29 cellular contexts compared by ENCODE assay signal in the genomic region with DNA sequence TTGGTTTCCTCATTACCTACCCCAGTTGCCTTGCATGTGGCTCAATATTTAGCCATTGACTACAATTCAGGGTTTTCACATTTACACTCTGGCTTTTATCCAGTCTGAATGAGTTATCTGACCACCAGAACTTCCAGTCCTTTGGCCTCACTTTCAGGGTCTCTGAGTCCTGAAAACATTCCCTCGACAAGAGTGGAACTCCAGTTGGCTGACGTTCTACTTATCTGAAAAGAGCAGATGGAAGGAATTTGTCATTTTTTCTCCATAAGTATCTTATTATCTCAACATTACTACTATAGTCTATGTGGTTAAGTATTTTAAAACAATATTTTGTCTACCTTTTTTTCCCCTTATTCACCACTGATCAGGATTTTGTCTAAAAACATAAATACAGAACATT.
"Had no signal": no experiment of that assay in that cellular context is flagged by ENCODE, and none has a peak within 500 bp of the region (broad histone marks: within the 10 kb centered on the region; RNA-seq: fewer than 3 reads in every experiment).

No MANE protein-coding gene starts in this region.

- H3K4me3 Mint-ChIP-seq: naive thymus-derived CD4-positive, alpha-beta T cell; nephron; neural progenitor cell; stimulated activated effector memory CD8-positive, alpha-beta T cell treated with anti-CD3 and anti-CD28 coated beads, Interleukin-12 subunit alpha, Interleukin-12 subunit beta, amount 100 ng/mL, for 72 hours had no signal

- H3K9me3 ChIP-seq: esophagus muscularis mucosa, heart right ventricle, left lung, prostate gland, right atrium auricular region, testis, tibial nerve, upper lobe of left lung, uterus had no signal

- DNase-seq: cortex of kidney; foreskin melanocyte; glutamatergic neuron; heart right ventricle; hippocampal formation; left cardiac atrium; left lung; mesenchymal stem cell; midbrain; naive thymus-derived CD4-positive, alpha-beta T cell; stimulated activated CD4-positive, alpha-beta T cell treated with anti-CD3 and anti-CD28 coated beads, Interleukin-12 subunit alpha, Interleukin-12 subunit beta, amount 100 ng/mL, for 4 hours; stimulated activated CD4-positive, alpha-beta T cell treated with anti-CD3 and anti-CD28 coated beads, Interleukin-1b, Interleukin-23, amount 100 ng/mL, for 48 hours; stimulated activated CD4-positive, alpha-beta T cell treated with anti-CD3 and anti-CD28 coated beads, Interleukin-4, amount 100 ng/mL, for 1 hour; stimulated activated naive CD4-positive, alpha-beta T cell treated with Interleukin-2 at 50 U/mL for 16 hours; substantia nigra; testis; upper lobe of left lung; uterus had no signal

- H3K4me1 Mint-ChIP-seq: stimulated activated effector memory CD8-positive, alpha-beta T cell treated with anti-CD3 and anti-CD28 coated beads, Interleukin-12 subunit alpha, Interleukin-12 subunit beta, amount 100 ng/mL, for 72 hours had no signal

- H3K9me3 Mint-ChIP-seq: naive thymus-derived CD4-positive, alpha-beta T cell; nephron; neural progenitor cell; stimulated activated effector memory CD8-positive, alpha-beta T cell treated with anti-CD3 and anti-CD28 coated beads, Interleukin-12 subunit alpha, Interleukin-12 subunit beta, amount 100 ng/mL, for 72 hours had no signal

- H3K36me3 ChIP-seq: neural progenitor cell, prostate gland, uterus had no signal

- H3K27ac Mint-ChIP-seq: nephron; neural progenitor cell; stimulated activated effector memory CD8-positive, alpha-beta T cell treated with anti-CD3 and anti-CD28 coated beads, Interleukin-12 subunit alpha, Interleukin-12 subunit beta, amount 100 ng/mL, for 72 hours had no signal

- H3K9ac ChIP-seq: neural progenitor cell had no signal

- H2AFZ ChIP-seq: neural progenitor cell had no signal

- H3K4me2 ChIP-seq: neural progenitor cell, smooth muscle cell had no signal

- ATAC-seq: heart right ventricle; left cardiac atrium; left lung; naive thymus-derived CD4-positive, alpha-beta T cell; sciatic nerve; stimulated activated effector memory CD8-positive, alpha-beta T cell treated with anti-CD3 and anti-CD28 coated beads, Interleukin-12 subunit alpha, Interleukin-12 subunit beta, amount 100 ng/mL, for 72 hours had no signal

- H3K4me1 ChIP-seq: neural progenitor cell, prostate gland, uterus had no signal

- H3K27me3 ChIP-seq: esophagus muscularis mucosa, heart right ventricle, left lung, neural progenitor cell, right atrium auricular region, testis, tibial nerve, upper lobe of left lung, uterus had no signal

- H3K27me3 Mint-ChIP-seq: naive thymus-derived CD4-positive, alpha-beta T cell had no signal

- H3K4me3 ChIP-seq: esophagus muscularis mucosa, heart right ventricle, left lung, neural progenitor cell, prostate gland, right atrium auricular region, smooth muscle cell, testis, tibial nerve, upper lobe of left lung, uterus had no signal

- FAIRE-seq: islet of Langerhans had no signal

- H3K27ac ChIP-seq: epithelial cell of prostate, esophagus muscularis mucosa, heart right ventricle, left lung, neural progenitor cell, prostate gland, right atrium auricular region, testis, tibial nerve, upper lobe of left lung, uterus had no signal
